Comparison of ENCODE assay signal across 3 cellular contexts in the genomic region with DNA sequence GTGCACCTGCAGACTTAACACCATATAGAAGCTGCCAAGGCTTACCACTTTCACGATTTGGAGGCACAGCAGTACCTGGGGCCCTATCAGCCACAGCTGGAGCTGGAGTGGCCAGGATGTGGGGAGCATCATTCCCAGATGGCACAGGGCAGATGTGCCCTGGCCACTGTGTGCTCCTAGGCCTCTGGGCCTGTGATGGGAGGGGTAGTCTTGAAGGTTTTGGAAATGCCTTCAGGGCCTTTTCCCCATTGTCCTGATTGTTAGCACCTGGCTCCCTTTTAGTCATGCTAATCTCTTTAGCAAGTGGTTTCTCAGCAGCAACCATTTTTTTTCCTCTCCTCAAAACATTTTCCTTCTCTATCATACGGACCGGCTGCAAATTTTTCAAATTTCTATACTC.
TF ChIP-seq lines count a peak whose summit lies in the region.

No MANE protein-coding gene starts in this region.

TF ChIP-seq in GM23338, 12 proteins besides CTCF, POLR2A, EP300 and RAD21 (continued from another document):
- TF ChIP-seq ETS1 (IDR thresholded peaks at IDR 0.05) (no peak), STAT1 (IDR thresholded peaks at IDR 0.05; ENCODE audit: unreplicated experiment) (no peak)

TF ChIP-seq in WTC11, 78 proteins besides CTCF, POLR2A, EP300 and RAD21 (continued from another document):
- TF ChIP-seq USF1 (CRISPR knock-in tag; IDR thresholded peaks at IDR 0.05) (no peak), ZNF232 (CRISPR knock-in tag; IDR thresholded peaks at IDR 0.05) (no peak), E2F5 (CRISPR knock-in tag; IDR thresholded peaks at IDR 0.05) (no peak), SMAD3 (CRISPR knock-in tag; IDR thresholded peaks at IDR 0.05; ENCODE audit: borderline replicate concordance) (no peak), ZNF219 (CRISPR knock-in tag; IDR thresholded peaks at IDR 0.05; ENCODE audit: borderline replicate concordance) (no peak), IRF2 (CRISPR knock-in tag; IDR thresholded peaks at IDR 0.05; ENCODE audit: borderline replicate concordance, low read depth) (no peak), NR3C1 (CRISPR knock-in tag; conservative IDR thresholded peaks at IDR 0.05; ENCODE audit: low read depth) (no peak), MXD4 (CRISPR knock-in tag; IDR thresholded peaks at IDR 0.05; ENCODE audit: borderline replicate concordance) (no peak), NFATC4 (CRISPR knock-in tag; IDR thresholded peaks at IDR 0.05) (no peak), JAZF1 (CRISPR knock-in tag; IDR thresholded peaks at IDR 0.05) (no peak), ETV6 (CRISPR knock-in tag; IDR thresholded peaks at IDR 0.05) (no peak), TEAD1 (CRISPR knock-in tag; IDR thresholded peaks at IDR 0.05) (no peak), MYBL2 (CRISPR knock-in tag; IDR thresholded peaks at IDR 0.05) (no peak), ZNF263 (CRISPR knock-in tag; IDR thresholded peaks at IDR 0.05; ENCODE audit: low read depth) (no peak)
- TF ChIP-seq, protein P1, sequence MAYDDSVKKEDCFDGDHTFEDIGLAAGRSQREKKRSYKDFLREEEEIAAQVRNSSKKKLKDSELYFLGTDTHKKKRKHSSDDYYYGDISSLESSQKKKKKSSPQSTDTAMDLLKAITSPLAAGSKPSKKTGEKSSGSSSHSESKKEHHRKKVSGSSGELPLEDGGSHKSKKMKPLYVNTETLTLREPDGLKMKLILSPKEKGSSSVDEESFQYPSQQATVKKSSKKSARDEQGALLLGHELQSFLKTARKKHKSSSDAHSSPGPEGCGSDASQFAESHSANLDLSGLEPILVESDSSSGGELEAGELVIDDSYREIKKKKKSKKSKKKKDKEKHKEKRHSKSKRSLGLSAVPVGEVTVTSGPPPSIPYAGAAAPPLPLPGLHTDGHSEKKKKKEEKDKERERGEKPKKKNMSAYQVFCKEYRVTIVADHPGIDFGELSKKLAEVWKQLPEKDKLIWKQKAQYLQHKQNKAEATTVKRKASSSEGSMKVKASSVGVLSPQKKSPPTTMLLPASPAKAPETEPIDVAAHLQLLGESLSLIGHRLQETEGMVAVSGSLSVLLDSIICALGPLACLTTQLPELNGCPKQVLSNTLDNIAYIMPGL (CRISPR knock-in tag; IDR thresholded peaks at IDR 0.05): no peak

TF ChIP-seq in SK-N-SH, 30 proteins besides CTCF, POLR2A, EP300 and RAD21 (continued from another document):
- TF ChIP-seq TEAD4 (IDR thresholded peaks at IDR 0.05; ENCODE audit: borderline replicate concordance, insufficient read depth) (no peak), JUND (IDR thresholded peaks at IDR 0.05) (no peak), FOXJ3 (CRISPR knock-in tag; IDR thresholded peaks at IDR 0.05) (no peak), ELF1 (IDR thresholded peaks at IDR 0.05) (no peak)
